In genomic region chr21:39681845-39682244, GRCh38 we compare ENCODE assay signal across 24 cellular contexts.
DNase-seq lines count a peak whose midpoint lies in the region; ATAC-seq, FAIRE-seq and TF ChIP-seq lines count a peak whose summit lies in the region.
"Had no signal": no experiment of that assay in that cellular context is flagged by ENCODE, and none has a peak within 500 bp of the region (broad histone marks: within the 10 kb centered on the region; RNA-seq: fewer than 3 reads in every experiment).

No MANE protein-coding gene starts in this region.

- 18% methylated on average over 2 of the region's 2 CpGs for WGBS in A549 (ENCODE audit: missing lambda C conversion rate)

- in situ Hi-C loops in G401 (cut with HindIII; ENCODE audit: low sequenced_read_pairs): no loop called here

- no peak for ATAC-seq in A549
- ATAC-seq: activated CD8-positive, alpha-beta T cell treated with anti-CD3 and anti-CD28 coated beads for 36 hours; GM23338 had no signal

- H3K9me3 Mint-ChIP-seq in activated naive CD8-positive, alpha-beta T cell treated with anti-CD3 and anti-CD28 coated beads for 36 hours: no peaks in the 10 kb centered on the region
- H3K9me3 Mint-ChIP-seq: dendritic cell treated with granulocyte-macrophage colony-stimulating factor and Interleukin-4, amounts not matched to agents 40 ng/mL and 50 ng/mL, for 4 days had no signal

- H3K27ac ChIP-seq in A549: peak overlapping the region; percentile 54 to 61; a peak in 5 of 6 replicates
- H3K27ac ChIP-seq in vagina: no peak overlapping the region
- H3K27ac ChIP-seq: adrenal gland, neutrophil, Peyer's patch, sigmoid colon, tibial nerve had no signal

- TF ChIP-seq POLR2A in A549 (IDR thresholded peaks at IDR 0.05; ENCODE audit: low read length): no peak
- no peak for TF ChIP-seq POLR2A in vagina (IDR thresholded peaks at IDR 0.05)

- intact Hi-C loops in vagina (cut with DNase I): no loop called here

- no peak overlapping the region for H3K4me3 Mint-ChIP-seq in activated naive CD8-positive, alpha-beta T cell treated with anti-CD3 and anti-CD28 coated beads for 36 hours
- H3K4me3 Mint-ChIP-seq: activated CD8-positive, alpha-beta T cell treated with anti-CD3 and anti-CD28 coated beads for 36 hours; activated T-helper 1 cell treated with anti-CD3 and anti-CD28 coated beads, Interleukin-12 subunit alpha, Interleukin-12 subunit beta, Interleukin-2, Interleukin-4 antibody, amounts not matched to agents 30 ng/mL and 10 ng/mL and 1 ng/mL, durations not matched to agents 14 hours and 24 hours and 36 hours; CD8-positive, alpha-beta memory T cell; dendritic cell treated with granulocyte-macrophage colony-stimulating factor and Interleukin-4, amounts not matched to agents 40 ng/mL and 50 ng/mL, for 4 days; GM23338 had no signal

- no peaks in the 10 kb centered on the region for H3K36me3 Mint-ChIP-seq in activated naive CD8-positive, alpha-beta T cell treated with anti-CD3 and anti-CD28 coated beads for 36 hours
- H3K36me3 Mint-ChIP-seq: CD8-positive, alpha-beta memory T cell had no signal

- H3K27ac Mint-ChIP-seq in activated naive CD8-positive, alpha-beta T cell treated with anti-CD3 and anti-CD28 coated beads for 36 hours: no peak overlapping the region
- H3K27ac Mint-ChIP-seq: activated CD8-positive, alpha-beta T cell treated with anti-CD3 and anti-CD28 coated beads for 36 hours; activated T-helper 1 cell treated with anti-CD3 and anti-CD28 coated beads, Interleukin-12 subunit alpha, Interleukin-12 subunit beta, Interleukin-2, Interleukin-4 antibody, amounts not matched to agents 30 ng/mL and 10 ng/mL and 1 ng/mL, durations not matched to agents 14 hours and 24 hours and 36 hours; CD8-positive, alpha-beta memory T cell; dendritic cell treated with granulocyte-macrophage colony-stimulating factor and Interleukin-4, amounts not matched to agents 40 ng/mL and 50 ng/mL, for 4 days; GM23338 had no signal

- peak in 1 of 2 experiments; percentile 33 for DNase-seq in A549 (ENCODE audit: low read depth in 1 of 2, low spot score in 1 of 2)
- peak; percentile 28 for DNase-seq in HS-5 (ENCODE audit: low read depth)
- peak; percentile 79 for DNase-seq in dedifferentiated amniotic fluid mesenchymal stem cell (ENCODE audit: extremely low spot score)
- DNase-seq in kidney epithelial cell (ENCODE audit: low read depth): peak; percentile 63
- DNase-seq in activated naive CD8-positive, alpha-beta T cell treated with anti-CD3 and anti-CD28 coated beads for 36 hours: no peak
- DNase-seq in G401 (ENCODE audit: low spot score): no peak
- no peak for DNase-seq in AG20443 (ENCODE audit: low spot score)
- no peak for DNase-seq in vagina (ENCODE audit: extremely low spot score in 2 of 2)
- DNase-seq: activated CD8-positive, alpha-beta T cell treated with anti-CD3 and anti-CD28 coated beads for 36 hours; adrenal gland; CD8-positive, alpha-beta memory T cell; NCI-H1092 treated with DMSO at 0.1 percent for 48 hours; NCI-H774; Peyer's patch; sigmoid colon; stimulated activated CD4-positive, alpha-beta T cell treated with anti-CD3 and anti-CD28 coated beads, Interleukin-4, amount 100 ng/mL, for 24 hours; SW 1271 had no signal

- CTCF ChIA-PET in A549 (lab: Yijun Ruan, JAX): interaction anchor here (2.1 kb wide), 1 partner anchor 164 kb away, joined by 6 read pairs; no protein-coding TSS in a partner anchor

- no peak for TF ChIP-seq EP300 in A549 (IDR thresholded peaks at IDR 0.05)

- H3K4me3 ChIP-seq in A549 (no peak overlapping the region), kidney epithelial cell (ENCODE audit: low read depth, low read length) (no peak overlapping the region), vagina (no peak overlapping the region)
- H3K4me3 ChIP-seq: adrenal gland, GM23338, Peyer's patch, sigmoid colon, tibial nerve had no signal

- H3K36me3 ChIP-seq in kidney epithelial cell (ENCODE audit: control insufficient read depth, insufficient read depth, low read length): no peaks in the 10 kb centered on the region
- no peaks in the 10 kb centered on the region for H3K36me3 ChIP-seq in vagina
- H3K36me3 ChIP-seq: adrenal gland, neutrophil, Peyer's patch, sigmoid colon, tibial nerve had no signal

- no peak for TF ChIP-seq CTCF in A549 (IDR thresholded peaks at IDR 0.05)
- TF ChIP-seq CTCF in kidney epithelial cell (IDR thresholded peaks at IDR 0.05; ENCODE audit: insufficient read depth, low read length, poor library complexity, severe bottlenecking): no peak
- no peak for TF ChIP-seq CTCF in vagina (IDR thresholded peaks at IDR 0.05)

- H3K9me3 ChIP-seq in A549 (peaks cover 3% of the 10 kb centered on the region; the same call in 2 of the 3 replicates), vagina (no peaks in the 10 kb centered on the region)
- H3K9me3 ChIP-seq: adrenal gland, neutrophil, Peyer's patch, sigmoid colon had no signal

- no peaks in the 10 kb centered on the region for H3K4me1 Mint-ChIP-seq in activated naive CD8-positive, alpha-beta T cell treated with anti-CD3 and anti-CD28 coated beads for 36 hours
- H3K4me1 Mint-ChIP-seq: CD8-positive, alpha-beta memory T cell had no signal

- TF ChIP-seq RAD21 in A549 (conservative IDR thresholded peaks at IDR 0.05 in 1 of 2, IDR thresholded peaks at IDR 0.05 in 1 of 2): no peak

- no peaks in the 10 kb centered on the region for H3K27me3 ChIP-seq in kidney epithelial cell (ENCODE audit: control insufficient read depth, insufficient read depth, low read length)
- H3K27me3 ChIP-seq in vagina: no peaks in the 10 kb centered on the region
- H3K27me3 ChIP-seq: adrenal gland, neutrophil, Peyer's patch, sigmoid colon, tibial nerve had no signal

- peak overlapping the region; percentile 40; the same call in 2 of the 3 replicates for H3K4me2 ChIP-seq in A549

- peaks cover 12% of the 10 kb centered on the region; the same call in 2 of the 3 replicates for H3K4me1 ChIP-seq in A549
- H3K4me1 ChIP-seq in vagina: no peaks in the 10 kb centered on the region
- H3K4me1 ChIP-seq: adrenal gland, tibial nerve had no signal

- FAIRE-seq in A549 (lab: Jason Lieb, UNC): no peak
- FAIRE-seq: A204.1, GM12892 had no signal

- no peaks in the 10 kb centered on the region for H3K27me3 Mint-ChIP-seq in activated naive CD8-positive, alpha-beta T cell treated with anti-CD3 and anti-CD28 coated beads for 36 hours
- H3K27me3 Mint-ChIP-seq: activated CD8-positive, alpha-beta T cell treated with anti-CD3 and anti-CD28 coated beads for 36 hours; CD8-positive, alpha-beta memory T cell had no signal

- POLR2A ChIA-PET in A549 (lab: Yijun Ruan, JAX): no interaction called here

TF ChIP-seq in A549, 52 proteins besides CTCF, POLR2A, EP300 and RAD21:
- peak; percentile 34 to 68; a peak in 2 of 4 replicates for TF ChIP-seq CEBPB (IDR thresholded peaks at IDR 0.05)
- no peak for TF ChIP-seq EHF (CRISPR knock-in tag; IDR thresholded peaks at IDR 0.05)

Comparison
In these comparisons a context has a peak if more than half of its experiments do, and no peak if none do; other contexts are left out.
1. DNase-seq: peak in HS-5 (single experiment), dedifferentiated amniotic fluid mesenchymal stem cell (single experiment) and kidney epithelial cell (single experiment); none in activated naive CD8-positive, alpha-beta T cell treated with anti-CD3 and anti-CD28 coated beads for 36 hours (single experiment), G401 (single experiment), AG20443 (single experiment) and vagina (0 of 2).